8 cellular contexts compared by ENCODE assay signal in the genomic region with DNA sequence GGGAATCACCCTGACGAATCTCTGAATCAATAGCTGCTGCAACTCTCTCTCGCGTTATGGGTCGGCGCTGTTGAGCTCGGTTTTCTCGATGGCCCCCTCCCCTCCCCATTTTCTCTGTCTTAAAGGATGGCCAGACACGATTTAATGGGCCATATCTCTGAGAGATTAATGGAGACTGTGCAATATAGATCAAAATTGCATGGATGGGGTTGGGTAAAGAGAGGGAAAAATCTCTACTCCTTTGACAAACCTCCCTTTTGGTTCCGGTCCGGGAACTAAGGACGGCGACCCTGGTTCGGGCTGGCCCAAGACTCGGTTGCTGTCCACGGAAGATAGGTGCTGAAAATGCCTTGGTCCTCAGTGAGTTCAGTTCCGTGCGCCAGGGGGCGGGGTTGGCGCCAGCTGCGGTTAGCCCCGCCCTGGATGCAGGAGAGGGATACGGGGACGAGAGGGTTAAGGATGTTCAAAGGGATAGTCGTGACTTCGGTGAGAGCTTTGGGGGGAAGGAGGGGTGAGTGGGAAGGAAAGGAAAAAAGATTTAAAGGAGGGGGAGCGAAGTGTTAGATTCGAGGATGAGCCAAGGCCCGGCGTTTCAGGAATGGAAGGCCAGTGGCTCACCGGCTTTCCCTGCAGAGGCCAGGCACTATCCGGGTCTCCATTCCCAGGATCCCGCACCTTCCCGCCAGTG.
DNase-seq lines count a peak whose midpoint lies in the region; TF ChIP-seq lines count a peak whose summit lies in the region.

No MANE protein-coding gene starts in this region.

- no peak overlapping the region for H3K9ac ChIP-seq in fibroblast of lung (ENCODE audit: insufficient read depth, low read length)

- no peak overlapping the region for H3K27ac ChIP-seq in 22Rv1
- H3K27ac ChIP-seq in fibroblast of lung (ENCODE audit: insufficient read depth, low read length) = no peak overlapping the region

- H4K20me1 ChIP-seq in fibroblast of lung (ENCODE audit: control insufficient read depth, extremely low read depth, insufficient read depth, low read length) = no peaks in the 10 kb centered on the region

- H3K79me2 ChIP-seq in fibroblast of lung (ENCODE audit: control insufficient read depth, insufficient read depth, low read length) = no peaks in the 10 kb centered on the region

- H3K4me2 ChIP-seq in fibroblast of lung (ENCODE audit: extremely low read depth, insufficient read depth, low read length) = peak overlapping the region; percentile 27

- peaks cover 62% of the 10 kb centered on the region for H3K27me3 ChIP-seq in fibroblast of lung (ENCODE audit: control insufficient read depth, insufficient read depth, low read length)

- peaks cover 97% of the 10 kb centered on the region for H3K27me3 Mint-ChIP-seq in progenitor cell of endocrine pancreas
- peaks cover 89% of the 10 kb centered on the region for H3K27me3 Mint-ChIP-seq in activated T-helper 2 cell treated with anti-CD3 and anti-CD28 coated beads, Interferon-gamma antibody, Interleukin-2, Interleukin-4, amounts not matched to agents 10 μg/mL and 5 μg/mL and 100 μg/mL, durations not matched to agents 14 hours and 24 hours and 36 hours (ENCODE audit: low read depth)

- H3K4me1 Mint-ChIP-seq in progenitor cell of endocrine pancreas (ENCODE audit: low read depth) = peaks cover 14% of the 10 kb centered on the region
- H3K4me1 Mint-ChIP-seq in activated T-helper 2 cell treated with anti-CD3 and anti-CD28 coated beads, Interferon-gamma antibody, Interleukin-2, Interleukin-4, amounts not matched to agents 10 μg/mL and 5 μg/mL and 100 μg/mL, durations not matched to agents 14 hours and 24 hours and 36 hours (ENCODE audit: low read depth) = peaks cover 37% of the 10 kb centered on the region

- peak overlapping the region in 1 of 4 experiments; percentile 54 for H3K4me3 ChIP-seq in fibroblast of lung (replicated peaks in 1 of 4; ENCODE audit: control extremely low read depth in 1 of 4, insufficient read depth in 1 of 4, low read depth in 3 of 4, low read length in 4 of 4)

- H3K4me3 Mint-ChIP-seq in progenitor cell of endocrine pancreas (ENCODE audit: low read depth) = peak overlapping the region; percentile 31
- no peak overlapping the region for H3K4me3 Mint-ChIP-seq in activated T-helper 2 cell treated with anti-CD3 and anti-CD28 coated beads, Interferon-gamma antibody, Interleukin-2, Interleukin-4, amounts not matched to agents 10 μg/mL and 5 μg/mL and 100 μg/mL, durations not matched to agents 14 hours and 24 hours and 36 hours (ENCODE audit: low read depth)

- peak; percentile 66 for TF ChIP-seq CTCF in 22Rv1 (IDR thresholded peaks at IDR 0.05)
- TF ChIP-seq CTCF in fibroblast of lung (conservative IDR thresholded peaks at IDR 0.05 in 1 of 2, IDR thresholded peaks at IDR 0.05 in 1 of 2; ENCODE audit: low read depth in 1 of 2, low read length in 2 of 2) = peak in 1 of 2 donors; percentile 43
- TF ChIP-seq CTCF in progenitor cell of endocrine pancreas (IDR thresholded peaks at IDR 0.05; ENCODE audit: unreplicated experiment) = peak; percentile 30

- no peak overlapping the region for H3K27ac Mint-ChIP-seq in progenitor cell of endocrine pancreas
- no peak overlapping the region for H3K27ac Mint-ChIP-seq in activated T-helper 2 cell treated with anti-CD3 and anti-CD28 coated beads, Interferon-gamma antibody, Interleukin-2, Interleukin-4, amounts not matched to agents 10 μg/mL and 5 μg/mL and 100 μg/mL, durations not matched to agents 14 hours and 24 hours and 36 hours

- no peaks in the 10 kb centered on the region for H3K9me3 Mint-ChIP-seq in progenitor cell of endocrine pancreas (ENCODE audit: low read depth)
- no peaks in the 10 kb centered on the region for H3K9me3 Mint-ChIP-seq in activated T-helper 2 cell treated with anti-CD3 and anti-CD28 coated beads, Interferon-gamma antibody, Interleukin-2, Interleukin-4, amounts not matched to agents 10 μg/mL and 5 μg/mL and 100 μg/mL, durations not matched to agents 14 hours and 24 hours and 36 hours

- no peaks in the 10 kb centered on the region for H3K36me3 ChIP-seq in fibroblast of lung (ENCODE audit: control insufficient read depth, insufficient read depth, low read length)

- no peaks in the 10 kb centered on the region for H3K9me3 ChIP-seq in fibroblast of lung (ENCODE audit: control insufficient read depth, insufficient read depth, low read depth, low read length)

- DNase-seq in Daoy (ENCODE audit: low read depth) (peak; percentile 77), OCI-M1 (lab: John Stamatoyannopoulos, UW) (peak; percentile 65), fibroblast of lung (ENCODE audit: low read depth in 2 of 2) (peak; percentile 46 to 55), progenitor cell of endocrine pancreas (ENCODE audit: low spot score, unreplicated experiment) (no peak), UCSD-AML1 (lab: John Stamatoyannopoulos, UW; ENCODE audit: unreplicated experiment) (no peak), NCI-H446 treated with DMSO at 0.1 percent for 48 hours (lab: John Stamatoyannopoulos, UW) (no peak)
- DNase-seq in activated T-helper 2 cell treated with anti-CD3 and anti-CD28 coated beads, Interferon-gamma antibody, Interleukin-2, Interleukin-4, amounts not matched to agents 10 μg/mL and 5 μg/mL and 100 μg/mL, durations not matched to agents 14 hours and 24 hours and 36 hours (ENCODE audit: low spot score) = no peak

- no peaks in the 10 kb centered on the region for H3K4me1 ChIP-seq in fibroblast of lung (ENCODE audit: control insufficient read depth, extremely low read depth, insufficient read depth, low read length)

- no peak overlapping the region for H2AFZ ChIP-seq in fibroblast of lung (ENCODE audit: low read length)

- intact Hi-C loops in activated T-helper 2 cell treated with anti-CD3 and anti-CD28 coated beads, Interferon-gamma antibody, Interleukin-2, Interleukin-4, amounts not matched to agents 10 μg/mL and 5 μg/mL and 100 μg/mL, durations not matched to agents 14 hours and 24 hours and 36 hours (cut with micrococcal nuclease) = loop anchor here (5.0 to 10.0 kb wide), 2 partner anchors 108 to 735 kb away; a partner anchor contains a TSS

- H3K36me3 Mint-ChIP-seq in progenitor cell of endocrine pancreas (ENCODE audit: insufficient read depth) = no peaks in the 10 kb centered on the region
- no peaks in the 10 kb centered on the region for H3K36me3 Mint-ChIP-seq in activated T-helper 2 cell treated with anti-CD3 and anti-CD28 coated beads, Interferon-gamma antibody, Interleukin-2, Interleukin-4, amounts not matched to agents 10 μg/mL and 5 μg/mL and 100 μg/mL, durations not matched to agents 14 hours and 24 hours and 36 hours (ENCODE audit: low read depth)

Comparison
In these comparisons a context has a peak if more than half of its experiments do, and no peak if none do; other contexts are left out.
1. DNase-seq: peak in Daoy (single experiment), OCI-M1 (single experiment) and fibroblast of lung (2 of 2); none in progenitor cell of endocrine pancreas (single experiment), UCSD-AML1 (single experiment), NCI-H446 treated with DMSO at 0.1 percent for 48 hours (single experiment) and activated T-helper 2 cell treated with anti-CD3 and anti-CD28 coated beads, Interferon-gamma antibody, Interleukin-2, Interleukin-4, amounts not matched to agents 10 μg/mL and 5 μg/mL and 100 μg/mL, durations not matched to agents 14 hours and 24 hours and 36 hours (single experiment).